ENCODE assay signal across 1 cellular context in the genomic region with DNA sequence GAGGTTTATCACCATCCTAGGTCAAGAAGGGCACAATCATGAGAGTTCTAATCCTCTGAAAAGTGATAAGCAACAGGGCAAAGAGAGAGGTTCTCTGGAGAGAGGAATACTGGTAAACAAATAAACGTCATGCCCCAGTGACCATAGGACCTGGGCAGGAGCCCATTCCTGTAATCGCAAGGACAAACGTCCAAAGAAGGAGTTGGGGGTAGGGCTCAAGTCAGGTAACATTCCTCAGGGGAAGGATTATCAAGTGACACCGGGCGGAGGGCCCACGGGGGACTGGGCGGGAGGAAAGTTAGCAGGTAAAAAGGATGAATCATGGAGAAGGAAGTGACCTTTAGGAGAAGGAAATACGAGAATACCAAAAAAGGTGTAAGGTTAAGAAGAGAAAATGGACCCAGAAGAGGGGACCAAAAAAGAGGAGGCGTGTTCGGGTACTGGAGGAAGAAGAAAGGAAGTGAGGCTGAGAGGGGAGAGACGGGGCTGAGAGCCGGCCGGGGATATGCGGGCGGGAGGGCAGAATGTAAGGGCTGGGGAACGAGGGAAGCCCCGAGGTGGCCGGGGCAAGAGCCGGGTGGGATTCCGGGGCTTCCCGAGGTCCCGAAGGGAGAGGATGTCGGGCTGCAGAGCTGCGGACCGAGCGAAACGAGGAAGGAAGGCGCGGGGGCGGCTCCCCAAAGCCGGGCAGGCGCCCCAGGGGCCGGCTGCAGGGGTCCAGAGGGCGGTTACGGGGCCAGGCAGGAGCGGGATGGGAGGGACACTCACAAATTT.
TF ChIP-seq lines count a peak whose summit lies in the region.

No MANE protein-coding gene starts in this region.

TF ChIP-seq in HEK293, 187 proteins besides CTCF, POLR2A, EP300 and RAD21 (continued from another document and continues in another):
- TF ChIP-seq, protein P1, sequence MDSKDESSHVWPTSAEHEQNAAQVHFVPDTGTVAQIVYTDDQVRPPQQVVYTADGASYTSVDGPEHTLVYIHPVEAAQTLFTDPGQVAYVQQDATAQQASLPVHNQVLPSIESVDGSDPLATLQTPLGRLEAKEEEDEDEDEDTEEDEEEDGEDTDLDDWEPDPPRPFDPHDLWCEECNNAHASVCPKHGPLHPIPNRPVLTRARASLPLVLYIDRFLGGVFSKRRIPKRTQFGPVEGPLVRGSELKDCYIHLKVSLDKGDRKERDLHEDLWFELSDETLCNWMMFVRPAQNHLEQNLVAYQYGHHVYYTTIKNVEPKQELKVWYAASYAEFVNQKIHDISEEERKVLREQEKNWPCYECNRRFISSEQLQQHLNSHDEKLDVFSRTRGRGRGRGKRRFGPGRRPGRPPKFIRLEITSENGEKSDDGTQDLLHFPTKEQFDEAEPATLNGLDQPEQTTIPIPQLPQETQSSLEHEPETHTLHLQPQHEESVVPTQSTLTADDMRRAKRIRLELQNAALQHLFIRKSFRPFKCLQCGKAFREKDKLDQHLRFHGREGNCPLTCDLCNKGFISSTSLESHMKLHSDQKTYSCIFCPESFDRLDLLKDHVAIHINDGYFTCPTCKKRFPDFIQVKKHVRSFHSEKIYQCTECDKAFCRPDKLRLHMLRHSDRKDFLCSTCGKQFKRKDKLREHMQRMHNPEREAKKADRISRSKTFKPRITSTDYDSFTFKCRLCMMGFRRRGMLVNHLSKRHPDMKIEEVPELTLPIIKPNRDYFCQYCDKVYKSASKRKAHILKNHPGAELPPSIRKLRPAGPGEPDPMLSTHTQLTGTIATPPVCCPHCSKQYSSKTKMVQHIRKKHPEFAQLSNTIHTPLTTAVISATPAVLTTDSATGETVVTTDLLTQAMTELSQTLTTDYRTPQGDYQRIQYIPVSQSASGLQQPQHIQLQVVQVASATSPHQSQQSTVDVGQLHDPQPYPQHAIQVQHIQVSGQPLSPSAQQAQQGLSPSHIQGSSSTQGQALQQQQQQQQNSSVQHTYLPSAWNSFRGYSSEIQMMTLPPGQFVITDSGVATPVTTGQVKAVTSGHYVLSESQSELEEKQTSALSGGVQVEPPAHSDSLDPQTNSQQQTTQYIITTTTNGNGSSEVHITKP (tag by site-specific recombination; IDR thresholded peaks at IDR 0.05), result peak; percentile 74
- TF ChIP-seq, protein P2, sequence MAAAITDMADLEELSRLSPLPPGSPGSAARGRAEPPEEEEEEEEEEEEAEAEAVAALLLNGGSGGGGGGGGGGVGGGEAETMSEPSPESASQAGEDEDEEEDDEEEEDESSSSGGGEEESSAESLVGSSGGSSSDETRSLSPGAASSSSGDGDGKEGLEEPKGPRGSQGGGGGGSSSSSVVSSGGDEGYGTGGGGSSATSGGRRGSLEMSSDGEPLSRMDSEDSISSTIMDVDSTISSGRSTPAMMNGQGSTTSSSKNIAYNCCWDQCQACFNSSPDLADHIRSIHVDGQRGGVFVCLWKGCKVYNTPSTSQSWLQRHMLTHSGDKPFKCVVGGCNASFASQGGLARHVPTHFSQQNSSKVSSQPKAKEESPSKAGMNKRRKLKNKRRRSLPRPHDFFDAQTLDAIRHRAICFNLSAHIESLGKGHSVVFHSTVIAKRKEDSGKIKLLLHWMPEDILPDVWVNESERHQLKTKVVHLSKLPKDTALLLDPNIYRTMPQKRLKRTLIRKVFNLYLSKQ (tag by site-specific recombination; IDR thresholded peaks at IDR 0.05; ENCODE audit: borderline replicate concordance), result no peak
- TF ChIP-seq ZNF768 (tag by site-specific recombination; IDR thresholded peaks at IDR 0.05) (no peak), EGR2 (tag by site-specific recombination; IDR thresholded peaks at IDR 0.05; ENCODE audit: low read depth) (peak; percentile 16; the same call in 1 of the 2 replicates), SCRT2 (tag by site-specific recombination; IDR thresholded peaks at IDR 0.05) (peak; percentile 91), ZNF404 (tag by site-specific recombination; IDR thresholded peaks at IDR 0.05) (no peak), ZNF548 (tag by site-specific recombination; IDR thresholded peaks at IDR 0.05) (no peak), SP7 (tag by site-specific recombination; IDR thresholded peaks at IDR 0.05) (0 out of 2 replicates have a peak, but pooled peaks have one; percentile 47), ZNF664 (tag by site-specific recombination; IDR thresholded peaks at IDR 0.05) (no peak), ZSCAN30 (tag by site-specific recombination; IDR thresholded peaks at IDR 0.05) (no peak), KLF10 (tag by site-specific recombination; IDR thresholded peaks at IDR 0.05) (peak; percentile 2; the same call in 1 of the 2 replicates), ZNF514 (tag by site-specific recombination; IDR thresholded peaks at IDR 0.05) (no peak), ZNF174 (tag by site-specific recombination; IDR thresholded peaks at IDR 0.05) (no peak), ZNF37A (tag by site-specific recombination; IDR thresholded peaks at IDR 0.05) (no peak), BCL11B (tag by site-specific recombination; IDR thresholded peaks at IDR 0.05; ENCODE audit: low read depth) (no peak), PRDM1 (tag by site-specific recombination; IDR thresholded peaks at IDR 0.05) (peak; percentile 31; the same call in 1 of the 2 replicates), ZNF121 (tag by site-specific recombination; IDR thresholded peaks at IDR 0.05) (peak; percentile 11; the same call in 1 of the 2 replicates), MZF1 (tag by site-specific recombination; IDR thresholded peaks at IDR 0.05; ENCODE audit: borderline replicate concordance) (no peak; the same call in 1 of the 2 replicates), ZFP3 (tag by site-specific recombination; IDR thresholded peaks at IDR 0.05; ENCODE audit: low read depth) (no peak), HOXC10 (CRISPR knock-in tag; IDR thresholded peaks at IDR 0.05) (no peak), ZNF530 (tag by site-specific recombination; IDR thresholded peaks at IDR 0.05; ENCODE audit: low read depth) (no peak), ZSCAN16 (tag by site-specific recombination; IDR thresholded peaks at IDR 0.05) (no peak), KLF8 (tag by site-specific recombination; IDR thresholded peaks at IDR 0.05) (peak; percentile 92), ZNF324 (tag by site-specific recombination; IDR thresholded peaks at IDR 0.05) (no peak), ZIC2 (tag by site-specific recombination; IDR thresholded peaks at IDR 0.05) (0 out of 2 replicates have a peak, but pooled peaks have one; percentile 7)
- TF ChIP-seq, protein P3, sequence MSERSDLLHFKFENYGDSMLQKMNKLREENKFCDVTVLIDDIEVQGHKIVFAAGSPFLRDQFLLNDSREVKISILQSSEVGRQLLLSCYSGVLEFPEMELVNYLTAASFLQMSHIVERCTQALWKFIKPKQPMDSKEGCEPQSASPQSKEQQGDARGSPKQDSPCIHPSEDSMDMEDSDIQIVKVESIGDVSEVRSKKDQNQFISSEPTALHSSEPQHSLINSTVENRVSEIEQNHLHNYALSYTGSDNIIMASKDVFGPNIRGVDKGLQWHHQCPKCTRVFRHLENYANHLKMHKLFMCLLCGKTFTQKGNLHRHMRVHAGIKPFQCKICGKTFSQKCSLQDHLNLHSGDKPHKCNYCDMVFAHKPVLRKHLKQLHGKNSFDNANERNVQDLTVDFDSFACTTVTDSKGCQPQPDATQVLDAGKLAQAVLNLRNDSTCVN (tag by site-specific recombination; optimal IDR thresholded peaks at IDR 0.05), result no peak
- TF ChIP-seq, protein P4, sequence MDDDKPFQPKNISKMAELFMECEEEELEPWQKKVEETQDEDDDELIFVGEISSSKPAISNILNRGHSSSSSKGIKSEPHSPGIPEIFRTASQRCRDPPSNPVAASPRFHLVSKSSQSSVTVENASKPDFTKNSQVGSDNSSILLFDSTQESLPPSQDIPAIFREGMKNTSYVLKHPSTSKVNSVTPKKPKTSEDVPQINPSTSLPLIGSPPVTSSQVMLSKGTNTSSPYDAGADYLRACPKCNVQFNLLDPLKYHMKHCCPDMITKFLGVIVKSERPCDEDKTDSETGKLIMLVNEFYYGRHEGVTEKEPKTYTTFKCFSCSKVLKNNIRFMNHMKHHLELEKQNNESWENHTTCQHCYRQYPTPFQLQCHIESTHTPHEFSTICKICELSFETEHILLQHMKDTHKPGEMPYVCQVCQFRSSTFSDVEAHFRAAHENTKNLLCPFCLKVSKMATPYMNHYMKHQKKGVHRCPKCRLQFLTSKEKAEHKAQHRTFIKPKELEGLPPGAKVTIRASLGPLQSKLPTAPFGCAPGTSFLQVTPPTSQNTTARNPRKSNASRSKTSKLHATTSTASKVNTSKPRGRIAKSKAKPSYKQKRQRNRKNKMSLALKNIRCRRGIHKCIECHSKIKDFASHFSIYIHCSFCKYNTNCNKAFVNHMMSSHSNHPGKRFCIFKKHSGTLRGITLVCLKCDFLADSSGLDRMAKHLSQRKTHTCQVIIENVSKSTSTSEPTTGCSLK (tag by site-specific recombination; IDR thresholded peaks at IDR 0.05), result no peak
- TF ChIP-seq, protein P5, sequence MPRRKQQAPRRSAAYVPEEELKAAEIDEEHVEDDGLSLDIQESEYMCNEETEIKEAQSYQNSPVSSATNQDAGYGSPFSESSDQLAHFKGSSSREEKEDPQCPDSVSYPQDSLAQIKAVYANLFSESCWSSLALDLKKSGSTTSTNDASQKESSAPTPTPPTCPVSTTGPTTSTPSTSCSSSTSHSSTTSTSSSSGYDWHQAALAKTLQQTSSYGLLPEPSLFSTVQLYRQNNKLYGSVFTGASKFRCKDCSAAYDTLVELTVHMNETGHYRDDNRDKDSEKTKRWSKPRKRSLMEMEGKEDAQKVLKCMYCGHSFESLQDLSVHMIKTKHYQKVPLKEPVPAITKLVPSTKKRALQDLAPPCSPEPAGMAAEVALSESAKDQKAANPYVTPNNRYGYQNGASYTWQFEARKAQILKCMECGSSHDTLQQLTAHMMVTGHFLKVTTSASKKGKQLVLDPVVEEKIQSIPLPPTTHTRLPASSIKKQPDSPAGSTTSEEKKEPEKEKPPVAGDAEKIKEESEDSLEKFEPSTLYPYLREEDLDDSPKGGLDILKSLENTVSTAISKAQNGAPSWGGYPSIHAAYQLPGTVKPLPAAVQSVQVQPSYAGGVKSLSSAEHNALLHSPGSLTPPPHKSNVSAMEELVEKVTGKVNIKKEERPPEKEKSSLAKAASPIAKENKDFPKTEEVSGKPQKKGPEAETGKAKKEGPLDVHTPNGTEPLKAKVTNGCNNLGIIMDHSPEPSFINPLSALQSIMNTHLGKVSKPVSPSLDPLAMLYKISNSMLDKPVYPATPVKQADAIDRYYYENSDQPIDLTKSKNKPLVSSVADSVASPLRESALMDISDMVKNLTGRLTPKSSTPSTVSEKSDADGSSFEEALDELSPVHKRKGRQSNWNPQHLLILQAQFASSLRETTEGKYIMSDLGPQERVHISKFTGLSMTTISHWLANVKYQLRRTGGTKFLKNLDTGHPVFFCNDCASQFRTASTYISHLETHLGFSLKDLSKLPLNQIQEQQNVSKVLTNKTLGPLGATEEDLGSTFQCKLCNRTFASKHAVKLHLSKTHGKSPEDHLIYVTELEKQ (tag by site-specific recombination; IDR thresholded peaks at IDR 0.05; ENCODE audit: borderline replicate concordance), result no peak
- TF ChIP-seq, protein P6, sequence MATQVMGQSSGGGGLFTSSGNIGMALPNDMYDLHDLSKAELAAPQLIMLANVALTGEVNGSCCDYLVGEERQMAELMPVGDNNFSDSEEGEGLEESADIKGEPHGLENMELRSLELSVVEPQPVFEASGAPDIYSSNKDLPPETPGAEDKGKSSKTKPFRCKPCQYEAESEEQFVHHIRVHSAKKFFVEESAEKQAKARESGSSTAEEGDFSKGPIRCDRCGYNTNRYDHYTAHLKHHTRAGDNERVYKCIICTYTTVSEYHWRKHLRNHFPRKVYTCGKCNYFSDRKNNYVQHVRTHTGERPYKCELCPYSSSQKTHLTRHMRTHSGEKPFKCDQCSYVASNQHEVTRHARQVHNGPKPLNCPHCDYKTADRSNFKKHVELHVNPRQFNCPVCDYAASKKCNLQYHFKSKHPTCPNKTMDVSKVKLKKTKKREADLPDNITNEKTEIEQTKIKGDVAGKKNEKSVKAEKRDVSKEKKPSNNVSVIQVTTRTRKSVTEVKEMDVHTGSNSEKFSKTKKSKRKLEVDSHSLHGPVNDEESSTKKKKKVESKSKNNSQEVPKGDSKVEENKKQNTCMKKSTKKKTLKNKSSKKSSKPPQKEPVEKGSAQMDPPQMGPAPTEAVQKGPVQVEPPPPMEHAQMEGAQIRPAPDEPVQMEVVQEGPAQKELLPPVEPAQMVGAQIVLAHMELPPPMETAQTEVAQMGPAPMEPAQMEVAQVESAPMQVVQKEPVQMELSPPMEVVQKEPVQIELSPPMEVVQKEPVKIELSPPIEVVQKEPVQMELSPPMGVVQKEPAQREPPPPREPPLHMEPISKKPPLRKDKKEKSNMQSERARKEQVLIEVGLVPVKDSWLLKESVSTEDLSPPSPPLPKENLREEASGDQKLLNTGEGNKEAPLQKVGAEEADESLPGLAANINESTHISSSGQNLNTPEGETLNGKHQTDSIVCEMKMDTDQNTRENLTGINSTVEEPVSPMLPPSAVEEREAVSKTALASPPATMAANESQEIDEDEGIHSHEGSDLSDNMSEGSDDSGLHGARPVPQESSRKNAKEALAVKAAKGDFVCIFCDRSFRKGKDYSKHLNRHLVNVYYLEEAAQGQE (tag by site-specific recombination; IDR thresholded peaks at IDR 0.05), result no peak
- TF ChIP-seq, protein P7, sequence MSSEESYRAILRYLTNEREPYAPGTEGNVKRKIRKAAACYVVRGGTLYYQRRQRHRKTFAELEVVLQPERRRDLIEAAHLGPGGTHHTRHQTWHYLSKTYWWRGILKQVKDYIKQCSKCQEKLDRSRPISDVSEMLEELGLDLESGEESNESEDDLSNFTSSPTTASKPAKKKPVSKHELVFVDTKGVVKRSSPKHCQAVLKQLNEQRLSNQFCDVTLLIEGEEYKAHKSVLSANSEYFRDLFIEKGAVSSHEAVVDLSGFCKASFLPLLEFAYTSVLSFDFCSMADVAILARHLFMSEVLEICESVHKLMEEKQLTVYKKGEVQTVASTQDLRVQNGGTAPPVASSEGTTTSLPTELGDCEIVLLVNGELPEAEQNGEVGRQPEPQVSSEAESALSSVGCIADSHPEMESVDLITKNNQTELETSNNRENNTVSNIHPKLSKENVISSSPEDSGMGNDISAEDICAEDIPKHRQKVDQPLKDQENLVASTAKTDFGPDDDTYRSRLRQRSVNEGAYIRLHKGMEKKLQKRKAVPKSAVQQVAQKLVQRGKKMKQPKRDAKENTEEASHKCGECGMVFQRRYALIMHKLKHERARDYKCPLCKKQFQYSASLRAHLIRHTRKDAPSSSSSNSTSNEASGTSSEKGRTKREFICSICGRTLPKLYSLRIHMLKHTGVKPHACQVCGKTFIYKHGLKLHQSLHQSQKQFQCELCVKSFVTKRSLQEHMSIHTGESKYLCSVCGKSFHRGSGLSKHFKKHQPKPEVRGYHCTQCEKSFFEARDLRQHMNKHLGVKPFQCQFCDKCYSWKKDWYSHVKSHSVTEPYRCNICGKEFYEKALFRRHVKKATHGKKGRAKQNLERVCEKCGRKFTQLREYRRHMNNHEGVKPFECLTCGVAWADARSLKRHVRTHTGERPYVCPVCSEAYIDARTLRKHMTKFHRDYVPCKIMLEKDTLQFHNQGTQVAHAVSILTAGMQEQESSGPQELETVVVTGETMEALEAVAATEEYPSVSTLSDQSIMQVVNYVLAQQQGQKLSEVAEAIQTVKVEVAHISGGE (tag by site-specific recombination; conservative IDR thresholded peaks at IDR 0.05; ENCODE audit: low read depth), result peak; percentile 98
